16 cellular contexts compared by ENCODE assay signal in genomic region chr9:92404437-92404836, GRCh38. TPM values are rescaled to one million over a fixed set of nuclear protein-coding genes. Genes with fewer than 3 reads are reported as not detected.
A peak's percentile ranks its signal among the peaks of the same experiment; 100 is the strongest.
DNase-seq lines count a peak whose midpoint lies in the region; ATAC-seq and TF ChIP-seq lines count a peak whose summit lies in the region.
"Had no signal": no experiment of that assay in that cellular context is flagged by ENCODE, and none has a peak within 500 bp of the region (broad histone marks: within the 10 kb centered on the region; RNA-seq: fewer than 3 reads in every experiment).

TSS of gene OGN (minus strand) at chr9:92404578. CDS start at chr9:92403407, 1,171 bp downstream.

- H3K4me2 ChIP-seq in BLaER1 = peak within 1 kb of the TSS; percentile 22; the same call in 1 of the 2 replicates
- H3K4me2 ChIP-seq: PC-9 had no signal

- H3K27ac ChIP-seq in BLaER1 (no peak within 1 kb of the TSS), ascending aorta (peak within 1 kb of the TSS; percentile 82 to 84), left ventricle myocardium inferior (replicated peaks) (peak within 1 kb of the TSS; percentile 57), sigmoid colon (peak within 1 kb of the TSS; percentile 45 to 69 (median 60))
- H3K27ac ChIP-seq: BLaER1 treated with 17β-estradiol and CSF1 and Interleukin-3, amounts not matched to agents 10 nM and 100 nM; PC-9 had no signal

- no peaks in the 10 kb centered on the region for H3K27me3 ChIP-seq in BLaER1
- no peaks in the 10 kb centered on the region for H3K27me3 ChIP-seq in ascending aorta
- no peaks in the 10 kb centered on the region for H3K27me3 ChIP-seq in left ventricle myocardium inferior (ENCODE audit: low read depth)
- no peaks in the 10 kb centered on the region for H3K27me3 ChIP-seq in sigmoid colon
- H3K27me3 ChIP-seq: BLaER1 treated with 17β-estradiol and CSF1 and Interleukin-3, amounts not matched to agents 10 nM and 100 nM had no signal

- H3K9me3 ChIP-seq in BLaER1 (no peaks in the 10 kb centered on the region), ascending aorta (no peaks in the 10 kb centered on the region), left ventricle myocardium inferior (replicated peaks) (no peaks in the 10 kb centered on the region), sigmoid colon (no peaks in the 10 kb centered on the region)

- TF ChIP-seq EP300 in sigmoid colon (IDR thresholded peaks at IDR 0.05) = no peak

- no peak for TF ChIP-seq POLR2A in sigmoid colon (IDR thresholded peaks at IDR 0.05)

- TF ChIP-seq CTCF in ascending aorta (IDR thresholded peaks at IDR 0.05) (no peak), left ventricle myocardium inferior (IDR thresholded peaks at IDR 0.05; ENCODE audit: borderline replicate concordance) (no peak), sigmoid colon (IDR thresholded peaks at IDR 0.05) (no peak)

- peaks cover 18% of the 10 kb centered on the region for H3K4me1 ChIP-seq in BLaER1
- peaks cover 0 to 9% of the 10 kb centered on the region in 2 donors for H3K4me1 ChIP-seq in ascending aorta
- peaks cover 9% of the 10 kb centered on the region for H3K4me1 ChIP-seq in left ventricle myocardium inferior
- H3K4me1 ChIP-seq in sigmoid colon = peaks cover 0 to 50% (median 37%) of the 10 kb centered on the region in 4 donors

- no peak for ATAC-seq in GM18517 (IDR thresholded peaks at IDR 0.05; ENCODE audit: unreplicated experiment)
- no peak for ATAC-seq in HG02970 (IDR thresholded peaks at IDR 0.05; ENCODE audit: low FRiP score, unreplicated experiment)
- ATAC-seq: natural killer cell treated with Interleukin-12 subunit alpha and Interleukin-12 subunit beta and Interleukin-15 and Interleukin-18, amount 100 ng/mL, for 72 hours had no signal

- 51 to 79% methylated on average over 2 of the region's 2 CpGs for WGBS in sigmoid colon, 2 donors

- intact Hi-C loops in ascending aorta (cut with DNase I) (loop anchor here (2.0 kb wide), 1 partner anchor 18 kb away; no protein-coding TSS in a partner anchor), left ventricle myocardium inferior (cut with micrococcal nuclease) (no loop called here), sigmoid colon (cut with DNase I) (no loop called here)

- H3K9ac ChIP-seq in BLaER1 = no peak within 1 kb of the TSS
- H3K9ac ChIP-seq: BLaER1 treated with 17β-estradiol and CSF1 and Interleukin-3, amounts not matched to agents 10 nM and 100 nM had no signal

- H3K36me3 ChIP-seq in BLaER1 (no peaks in the 10 kb centered on the region), ascending aorta (no peaks in the 10 kb centered on the region), left ventricle myocardium inferior (no peaks in the 10 kb centered on the region), sigmoid colon (no peaks in the 10 kb centered on the region)
- H3K36me3 ChIP-seq: BLaER1 treated with 17β-estradiol and CSF1 and Interleukin-3, amounts not matched to agents 10 nM and 100 nM had no signal

- H3K4me3 ChIP-seq in BLaER1 = no peak within 1 kb of the TSS
- peak within 1 kb of the TSS; percentile 41 to 64 for H3K4me3 ChIP-seq in ascending aorta
- peak within 1 kb of the TSS; percentile 47 for H3K4me3 ChIP-seq in left ventricle myocardium inferior
- peak within 1 kb of the TSS; percentile 9 to 35 (median 20) for H3K4me3 ChIP-seq in sigmoid colon
- H3K4me3 ChIP-seq: BLaER1 treated with 17β-estradiol and CSF1 and Interleukin-3, amounts not matched to agents 10 nM and 100 nM; PC-9 had no signal

- no peaks in the 10 kb centered on the region for H4K20me1 ChIP-seq in BLaER1
- H4K20me1 ChIP-seq: BLaER1 treated with 17β-estradiol and CSF1 and Interleukin-3, amounts not matched to agents 10 nM and 100 nM had no signal

- DNase-seq in ascending aorta (ENCODE audit: low spot score in 2 of 2) = no peak
- DNase-seq in left ventricle myocardium inferior = no peak
- no peak for DNase-seq in sigmoid colon
- DNase-seq in NOMO-1 treated with DMSO at 0.1 percent for 48 hours (lab: John Stamatoyannopoulos, UW; ENCODE audit: unreplicated experiment) = no peak
- no peak for DNase-seq in putamen (ENCODE audit: low spot score)
- DNase-seq: activated CD4-positive, alpha-beta T cell treated with anti-CD3 and anti-CD28 coated beads, Interleukin-2, amount 50 U/mL, for 1 hour; activated effector memory CD4-positive, alpha-beta T cell treated with Interleukin-2 at 50 U/mL for 16 hours; caudate nucleus; PC-9; stimulated activated CD4-positive, alpha-beta T cell treated with anti-CD3 and anti-CD28 coated beads, Interleukin-15, amount 100 ng/mL, for 24 hours had no signal

RNA-seq across cellular contexts. Expression of gene OGN, which starts in this region (rescaled TPM):
- total RNA-seq in ascending aorta (156 TPM), left ventricle myocardium inferior (19.2 TPM), sigmoid colon (10 to 100 TPM; 41.8 to 93.3 (median 59.8) TPM)
- polyA plus RNA-seq in sigmoid colon = 10 to 100 TPM in 1 of 3 donors, 1 to 10 TPM in 2; 1.6 to 10.8 (median 4.4) TPM
- total RNA-seq: H4; natural killer cell treated with Interleukin-12 subunit alpha and Interleukin-12 subunit beta and Interleukin-15 and Interleukin-18, amount 100 ng/mL, for 72 hours; PC-9 had no signal
